ENCODE assay signal across 8 cellular contexts in the genomic region with DNA sequence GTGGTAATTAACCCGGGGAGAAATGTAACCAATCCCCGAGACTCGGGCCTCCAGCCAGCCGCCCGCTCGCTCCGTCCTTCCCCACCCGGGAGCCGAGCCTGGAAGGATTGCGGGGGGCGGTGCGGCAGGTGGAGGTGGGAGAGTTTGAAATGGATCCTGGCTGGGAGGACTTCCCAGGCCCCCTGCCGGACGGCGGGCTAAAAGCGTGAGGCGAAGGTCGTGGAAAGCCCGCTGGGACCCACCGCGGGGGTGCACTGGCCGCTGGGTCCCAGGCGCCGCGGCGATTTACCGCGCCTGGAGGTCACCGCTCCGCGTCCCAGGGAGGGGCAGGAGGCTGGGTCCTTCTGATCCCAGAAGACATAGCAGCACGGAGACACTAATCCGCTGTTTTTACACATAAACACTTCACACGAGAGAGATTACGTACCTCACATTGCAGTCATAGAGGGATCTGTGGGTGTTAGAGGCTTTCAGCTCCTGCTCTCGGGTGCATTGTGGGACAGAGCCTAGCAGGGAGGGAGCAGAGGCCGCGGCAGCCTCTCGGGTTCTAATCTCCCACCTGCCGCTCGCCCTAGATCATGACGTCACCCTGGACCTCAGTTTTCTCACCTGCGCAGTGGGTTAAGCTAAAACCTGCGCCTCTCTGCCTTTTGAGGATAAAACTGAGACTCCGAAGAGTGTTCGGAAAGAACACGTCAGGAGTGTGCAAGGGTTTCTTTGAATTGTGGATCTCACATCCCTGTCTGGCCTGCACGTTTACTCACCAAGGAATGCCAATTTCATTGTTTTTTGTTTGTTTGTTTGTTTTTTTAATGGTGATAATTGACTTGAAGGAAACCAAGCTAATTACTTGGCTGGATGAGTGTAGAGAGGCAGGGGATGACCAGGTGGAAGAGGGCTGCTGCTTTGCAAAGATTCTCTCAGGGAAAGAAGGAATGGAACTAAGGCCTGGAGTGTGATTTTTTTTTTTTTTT. TPM values are rescaled to one million over a fixed set of nuclear protein-coding genes. Genes with fewer than 3 reads are reported as not detected.
A peak's percentile ranks its signal among the peaks of the same experiment; 100 is the strongest.
DNase-seq lines count a peak whose midpoint lies in the region; ATAC-seq, FAIRE-seq and TF ChIP-seq lines count a peak whose summit lies in the region.

No MANE protein-coding gene starts in this region.

- H3K36me3 ChIP-seq in esophagus (ENCODE audit: control insufficient read depth in 2 of 2, insufficient read depth in 2 of 2, low read length in 1 of 2) (no peaks in the 10 kb centered on the region), testis (ENCODE audit: low read depth, missing control alignments) (no peaks in the 10 kb centered on the region)

- no peaks in the 10 kb centered on the region for H3K9me3 Mint-ChIP-seq in naive thymus-derived CD8-positive, alpha-beta T cell

- H3K9me3 ChIP-seq in esophagus (ENCODE audit: control insufficient read depth in 2 of 2, insufficient read depth in 1 of 2, low read depth in 1 of 2, low read length in 1 of 2): no peaks in the 10 kb centered on the region
- H3K9me3 ChIP-seq in testis: no peaks in the 10 kb centered on the region

- peak overlapping the region; percentile 84 to 93 (median 88) for H3K4me3 Mint-ChIP-seq in naive thymus-derived CD8-positive, alpha-beta T cell

- H3K27ac ChIP-seq in esophagus (ENCODE audit: low read depth in 2 of 2, low read length in 1 of 2) (peak overlapping the region; percentile 84 to 93), testis (peak overlapping the region; percentile 68 to 74)

- POLR2A ChIA-PET in naive thymus-derived CD8-positive, alpha-beta T cell (lab: Charles Lee): interaction anchor here (1.3 kb wide), 1 partner anchor 57 kb away, joined by 3 read pairs; no protein-coding TSS in a partner anchor

- H3K27ac Mint-ChIP-seq in naive thymus-derived CD8-positive, alpha-beta T cell: peak overlapping the region; percentile 4 to 92 (median 74)

- H3K36me3 Mint-ChIP-seq in naive thymus-derived CD8-positive, alpha-beta T cell: no peaks in the 10 kb centered on the region

- H3K4me3 ChIP-seq in esophagus (ENCODE audit: low read depth in 1 of 2, low read length in 2 of 2) (peak overlapping the region; percentile 51 to 60), testis (peak overlapping the region; percentile 56 to 81)

- H3K4me1 ChIP-seq in esophagus (ENCODE audit: control insufficient read depth in 2 of 2, insufficient read depth in 2 of 2, low read length in 1 of 2) (peaks cover 0 to 3% of the 10 kb centered on the region in 2 donors), testis (peaks cover 6% of the 10 kb centered on the region)

- intact Hi-C loops in testis (cut with DNase I; ENCODE audit: low total_unique reads): no loop called here

- WGBS in esophagus, 2 donors: 7 to 9% methylated on average over 48 of the region's 48 CpGs
- 8 to 13% methylated on average over 17 to 48 of the region's 48 CpGs for WGBS in testis, 2 donors

- H3K27me3 ChIP-seq in esophagus (ENCODE audit: control insufficient read depth in 1 of 2, insufficient read depth in 2 of 2, low read length in 2 of 2) (no peaks in the 10 kb centered on the region), testis (no peaks in the 10 kb centered on the region)

- peak; percentile 34 for ATAC-seq in HG02938 (IDR thresholded peaks at IDR 0.05; ENCODE audit: unreplicated experiment)
- ATAC-seq in naive thymus-derived CD8-positive, alpha-beta T cell: peak; percentile 55 to 61

- TF ChIP-seq CTCF in testis (IDR thresholded peaks at IDR 0.05): no peak

- H3K27me3 Mint-ChIP-seq in naive thymus-derived CD8-positive, alpha-beta T cell: peaks cover 0 to 14% (median 9%) of the 10 kb centered on the region in 5 donors

- H3K4me1 Mint-ChIP-seq in naive thymus-derived CD8-positive, alpha-beta T cell: peaks cover 5 to 19% (median 15%) of the 10 kb centered on the region in 4 donors

- peak; percentile 62 for FAIRE-seq in GM18507 (lab: Jason Lieb, UNC)

- DNase-seq in 8988T (peak; percentile 44), GM18507 (ENCODE audit: extremely low spot score, insufficient read length, low read depth) (peak; percentile 32), NCI-H2171 treated with DMSO at 0.1 percent for 48 hours (lab: John Stamatoyannopoulos, UW) (peak; percentile 70), testis (peak; percentile 49)
- DNase-seq in activated CD8-positive, alpha-beta memory T cell treated with anti-CD3 and anti-CD28 coated beads for 48 hours (ENCODE audit: low read depth in 2 of 3, low spot score in 2 of 3): peak; percentile 19 to 33 (median 32)
- peak in 7 of 10 donors; percentile 8 to 33 (median 24) for DNase-seq in naive thymus-derived CD8-positive, alpha-beta T cell

- no peak for TF ChIP-seq POLR2A in testis (IDR thresholded peaks at IDR 0.05)

RNA-seq across cellular contexts. Expression of a gene that starts 17.1 kb away (rescaled TPM):
- polyA plus RNA-seq in esophagus: 10 to 100 TPM; 13.2 to 25.7 TPM
- 10 to 100 TPM; 23.7 to 26.9 TPM for total RNA-seq in naive thymus-derived CD8-positive, alpha-beta T cell
- polyA plus RNA-seq in naive thymus-derived CD8-positive, alpha-beta T cell: 10 to 100 TPM; 30.6 to 43.2 (median 40.9) TPM
- total RNA-seq in testis: 100 to 1,000 TPM; 101 to 134 TPM
- polyA plus RNA-seq in testis (ENCODE audit: insufficient read depth, low read depth, low replicate concordance): 124 TPM

RNA-seq across cellular contexts. Expression of a gene that starts 19.3 kb away (rescaled TPM):
- under 1 TPM; 0.01 to 0.02 TPM for polyA plus RNA-seq in esophagus
- total RNA-seq in naive thymus-derived CD8-positive, alpha-beta T cell: not detected
- polyA plus RNA-seq in naive thymus-derived CD8-positive, alpha-beta T cell: not detected
- total RNA-seq in testis: 10 to 100 TPM; 12.5 to 16.4 TPM
- polyA plus RNA-seq in testis (ENCODE audit: insufficient read depth, low read depth, low replicate concordance): 8.2 TPM

RNA-seq across cellular contexts. Expression of a gene that starts 44.4 kb away (rescaled TPM):
- polyA plus RNA-seq in esophagus: not detected
- under 1 TPM in 1 of 2 experiments, not detected in 1; 0.27 TPM for total RNA-seq in naive thymus-derived CD8-positive, alpha-beta T cell
- under 1 TPM in 1 of 3 donors, not detected in 2; 0.08 TPM for polyA plus RNA-seq in naive thymus-derived CD8-positive, alpha-beta T cell
- under 1 TPM in 1 of 2 donors, not detected in 1; 0.24 TPM for total RNA-seq in testis
- polyA plus RNA-seq in testis (ENCODE audit: insufficient read depth, low read depth, low replicate concordance): not detected

RNA-seq across cellular contexts. Expression of a gene that starts 59.1 kb away (rescaled TPM):
- polyA plus RNA-seq in esophagus: not detected
- not detected for total RNA-seq in naive thymus-derived CD8-positive, alpha-beta T cell
- polyA plus RNA-seq in naive thymus-derived CD8-positive, alpha-beta T cell: not detected
- total RNA-seq in testis: under 1 TPM; 0.08 to 0.12 TPM
- 0.87 TPM for polyA plus RNA-seq in testis (ENCODE audit: insufficient read depth, low read depth, low replicate concordance)

Comparison
In these comparisons a context has a peak if more than half of its experiments do, and no peak if none do; other contexts are left out.
1. Peak in every context shown above with its lines: DNase-seq, ATAC-seq, H3K4me3 ChIP-seq and H3K27ac ChIP-seq.